In genomic region chr20:47360207-47360488, GRCh38 we compare ENCODE assay signal across 8 cellular contexts. TPM values are rescaled to one million over a fixed set of nuclear protein-coding genes. Genes with fewer than 3 reads are reported as not detected.
A peak's percentile ranks its signal among the peaks of the same experiment; 100 is the strongest.
DNase-seq lines count a peak whose midpoint lies in the region; ATAC-seq and TF ChIP-seq lines count a peak whose summit lies in the region.

No MANE protein-coding gene starts in this region.

- ATAC-seq in Right ventricle myocardium superior (ENCODE audit: poor library complexity) (peak; percentile 1), GM21447 (IDR thresholded peaks at IDR 0.05; ENCODE audit: unreplicated experiment) (no peak), HG03378 (IDR thresholded peaks at IDR 0.05; ENCODE audit: unreplicated experiment) (no peak)

- H3K4me3 ChIP-seq in HL-60 (replicated peaks; ENCODE audit: insufficient read depth, low read length) (no peak overlapping the region), SK-N-MC (no peak overlapping the region), skeletal muscle satellite cell (ENCODE audit: low read length) (no peak overlapping the region)

- H3K27me3 ChIP-seq in HL-60 (ENCODE audit: insufficient read depth, poor library complexity, severe bottlenecking) (no peaks in the 10 kb centered on the region), skeletal muscle satellite cell (ENCODE audit: control insufficient read depth, insufficient read depth, low read length) (no peaks in the 10 kb centered on the region)

- DNase-seq in HL-60 (ENCODE audit: low read depth in 1 of 2, low spot score in 1 of 2) (peak in 1 of 2 experiments; percentile 62), SK-N-MC (ENCODE audit: low read depth, low spot score) (no peak), Right ventricle myocardium superior (no peak), HuH-7 (ENCODE audit: low spot score) (no peak), iPS-NIHi11 (ENCODE audit: low spot score) (no peak)

- H3K9me3 ChIP-seq in SK-N-MC (ENCODE audit: low read depth, low read length) (no peaks in the 10 kb centered on the region), skeletal muscle satellite cell (replicated peaks; ENCODE audit: low read length) (no peaks in the 10 kb centered on the region)

- H3K36me3 ChIP-seq in SK-N-MC (ENCODE audit: insufficient read depth, low read length) (no peaks in the 10 kb centered on the region), skeletal muscle satellite cell (ENCODE audit: insufficient read depth, low read length) (no peaks in the 10 kb centered on the region)

- peak overlapping the region; percentile 62 for H3K9ac ChIP-seq in SK-N-MC (ENCODE audit: insufficient read length)
- H3K9ac ChIP-seq in skeletal muscle satellite cell (ENCODE audit: low read depth, low read length), result peak overlapping the region; percentile 89

- intact Hi-C loops in Right ventricle myocardium superior (cut with DNase I), result loop anchor here (1.0 kb wide), 1 partner anchor 42 kb away; no protein-coding TSS in a partner anchor

- H3K4me2 ChIP-seq in skeletal muscle satellite cell (ENCODE audit: low read length), result peak overlapping the region; percentile 91

- H3K27ac ChIP-seq in HL-60 (replicated peaks), result peak overlapping the region; percentile 100
- H3K27ac ChIP-seq in SK-N-MC, result peak overlapping the region; percentile 93

- no peak for TF ChIP-seq CTCF in HL-60 (IDR thresholded peaks at IDR 0.05; ENCODE audit: insufficient read depth, low read length)

- H3K4me1 ChIP-seq in skeletal muscle satellite cell (ENCODE audit: control insufficient read depth, insufficient read depth, low read length), result peaks cover 64% of the 10 kb centered on the region

RNA-seq across cellular contexts. Expression of gene ZMYND8, which starts 3.6 kb away (rescaled TPM):
- total RNA-seq in Right ventricle myocardium superior, result 37.7 TPM
- 40.1 and 50.0 TPM in 2 replicates for total RNA-seq in skeletal muscle satellite cell (2012; rRNA removed)
